ENCODE assay signal across 11 cellular contexts in genomic region chr5:181163487-181164075, GRCh38. TPM values are rescaled to one million over a fixed set of nuclear protein-coding genes. Genes with fewer than 3 reads are reported as not detected.
A peak's percentile ranks its signal among the peaks of the same experiment; 100 is the strongest.
DNase-seq lines count a peak whose midpoint lies in the region; ATAC-seq and TF ChIP-seq lines count a peak whose summit lies in the region.
"Had no signal": no experiment of that assay in that cellular context is flagged by ENCODE, and none has a peak within 500 bp of the region (broad histone marks: within the 10 kb centered on the region; RNA-seq: fewer than 3 reads in every experiment).

No MANE protein-coding gene starts in this region.

- H3K9me3 ChIP-seq in ES-I3 (ENCODE audit: control insufficient read depth, insufficient read depth, low read length) (no peaks in the 10 kb centered on the region), HUES6 (ENCODE audit: control insufficient read depth, insufficient read depth, low read depth, low read length) (no peaks in the 10 kb centered on the region), mesodermal cell (ENCODE audit: control insufficient read depth, low read length) (no peaks in the 10 kb centered on the region), left lung (no peaks in the 10 kb centered on the region)

- H3K9me3 Mint-ChIP-seq in activated T-helper 2 cell treated with anti-CD3 and anti-CD28 coated beads, Interferon-gamma antibody, Interleukin-2, Interleukin-4, amounts not matched to agents 10 μg/mL and 5 μg/mL and 100 μg/mL, durations not matched to agents 14 hours and 24 hours and 36 hours: no peaks in the 10 kb centered on the region

- WGBS in mesodermal cell (ENCODE audit: insufficient coverage in 2 of 2), 2 experiments: 25 to 26% methylated on average over 12 to 13 of the region's 16 CpGs

- no peak for TF ChIP-seq CTCF in left lung (IDR thresholded peaks at IDR 0.05)

- H3K4me1 Mint-ChIP-seq in activated T-helper 2 cell treated with anti-CD3 and anti-CD28 coated beads, Interferon-gamma antibody, Interleukin-2, Interleukin-4, amounts not matched to agents 10 μg/mL and 5 μg/mL and 100 μg/mL, durations not matched to agents 14 hours and 24 hours and 36 hours (ENCODE audit: low read depth): peaks cover 45% of the 10 kb centered on the region

- peak overlapping the region; percentile 70 for H3K4me3 Mint-ChIP-seq in activated T-helper 2 cell treated with anti-CD3 and anti-CD28 coated beads, Interferon-gamma antibody, Interleukin-2, Interleukin-4, amounts not matched to agents 10 μg/mL and 5 μg/mL and 100 μg/mL, durations not matched to agents 14 hours and 24 hours and 36 hours (ENCODE audit: low read depth)

- no peaks in the 10 kb centered on the region for H3K36me3 Mint-ChIP-seq in activated T-helper 2 cell treated with anti-CD3 and anti-CD28 coated beads, Interferon-gamma antibody, Interleukin-2, Interleukin-4, amounts not matched to agents 10 μg/mL and 5 μg/mL and 100 μg/mL, durations not matched to agents 14 hours and 24 hours and 36 hours (ENCODE audit: low read depth)

- H3K4me1 ChIP-seq in ES-I3 (ENCODE audit: insufficient read depth, low read length) (no peaks in the 10 kb centered on the region), HUES6 (ENCODE audit: control insufficient read depth, insufficient read depth, low read length) (peaks cover 19% of the 10 kb centered on the region), mesodermal cell (ENCODE audit: control insufficient read depth, insufficient read depth, low read length, poor library complexity, severe bottlenecking) (no peaks in the 10 kb centered on the region), left lung (peaks cover 0 to 6% of the 10 kb centered on the region in 2 donors)

- peaks cover 18% of the 10 kb centered on the region for H3K27me3 ChIP-seq in HUES6 (ENCODE audit: control insufficient read depth, insufficient read depth, low read length)
- H3K27me3 ChIP-seq in left lung: peaks cover 22 to 58% of the 10 kb centered on the region in 2 donors

- intact Hi-C loops in activated T-helper 2 cell treated with anti-CD3 and anti-CD28 coated beads, Interferon-gamma antibody, Interleukin-2, Interleukin-4, amounts not matched to agents 10 μg/mL and 5 μg/mL and 100 μg/mL, durations not matched to agents 14 hours and 24 hours and 36 hours (cut with micrococcal nuclease): loop anchor here (5.0 kb wide), 1 partner anchor 111 kb away; no protein-coding TSS in a partner anchor
- intact Hi-C loops in left lung (cut with DNase I): no loop called here

- no peaks in the 10 kb centered on the region for H3K36me3 ChIP-seq in ES-I3 (ENCODE audit: insufficient read depth, low read length)
- no peaks in the 10 kb centered on the region for H3K36me3 ChIP-seq in HUES6 (ENCODE audit: control insufficient read depth, insufficient read depth, low read length)
- H3K36me3 ChIP-seq in mesodermal cell (ENCODE audit: control insufficient read depth, insufficient read depth, low read length): no peaks in the 10 kb centered on the region
- H3K36me3 ChIP-seq in left lung: no peaks in the 10 kb centered on the region

- H3K27ac ChIP-seq in HUES6 (ENCODE audit: low read depth, low read length) (no peak overlapping the region), mesodermal cell (ENCODE audit: low read depth, low read length, severe bottlenecking) (no peak overlapping the region), left lung (no peak overlapping the region)

- peak overlapping the region; percentile 53; the same call in 1 of the 2 replicates for H3K9ac ChIP-seq in ES-I3 (ENCODE audit: low read depth, low read length)
- no peak overlapping the region for H3K9ac ChIP-seq in HUES6 (ENCODE audit: low read length)

- no peak for DNase-seq in activated T-helper 2 cell treated with anti-CD3 and anti-CD28 coated beads, Interferon-gamma antibody, Interleukin-2, Interleukin-4, amounts not matched to agents 10 μg/mL and 5 μg/mL and 100 μg/mL, durations not matched to agents 14 hours and 24 hours and 36 hours (ENCODE audit: low spot score)
- DNase-seq in left lung: no peak
- no peak for DNase-seq in SHP77 treated with DMSO at 0.1 percent for 48 hours (lab: John Stamatoyannopoulos, UW)
- DNase-seq: cerebellar nuclear complex, NCI-H345 had no signal

- ATAC-seq in HG03095 (IDR thresholded peaks at IDR 0.05; ENCODE audit: unreplicated experiment) (no peak), left lung (no peak), HG03457 (IDR thresholded peaks at IDR 0.05; ENCODE audit: unreplicated experiment) (no peak)
- ATAC-seq: sciatic nerve had no signal

- peak overlapping the region; percentile 94 for H3K27ac Mint-ChIP-seq in activated T-helper 2 cell treated with anti-CD3 and anti-CD28 coated beads, Interferon-gamma antibody, Interleukin-2, Interleukin-4, amounts not matched to agents 10 μg/mL and 5 μg/mL and 100 μg/mL, durations not matched to agents 14 hours and 24 hours and 36 hours

- H3K4me3 ChIP-seq in HUES6 (ENCODE audit: low read depth, low read length) (peak overlapping the region; percentile 71), mesodermal cell (ENCODE audit: extremely low read depth, insufficient read depth, low read length, poor library complexity, severe bottlenecking) (peak overlapping the region; percentile 22), left lung (no peak overlapping the region)

- H3K27me3 Mint-ChIP-seq in activated T-helper 2 cell treated with anti-CD3 and anti-CD28 coated beads, Interferon-gamma antibody, Interleukin-2, Interleukin-4, amounts not matched to agents 10 μg/mL and 5 μg/mL and 100 μg/mL, durations not matched to agents 14 hours and 24 hours and 36 hours (ENCODE audit: low read depth): peaks cover 11% of the 10 kb centered on the region

RNA-seq across cellular contexts. Expression of gene OR2V2, which starts 16.2 kb away (rescaled TPM):
- total RNA-seq in activated T-helper 2 cell treated with anti-CD3 and anti-CD28 coated beads, Interferon-gamma antibody, Interleukin-2, Interleukin-4, amounts not matched to agents 10 μg/mL and 5 μg/mL and 100 μg/mL, durations not matched to agents 14 hours and 24 hours and 36 hours: not detected in 2 replicates
- polyA plus RNA-seq in mesodermal cell (2013, experiment 1 of 2): not detected
- polyA plus RNA-seq in mesodermal cell (2013, experiment 2 of 2): not detected
- not detected for total RNA-seq in left lung
- total RNA-seq: sciatic nerve had no signal

RNA-seq across cellular contexts. Expression of gene OR2V1, which starts 32.6 kb away (rescaled TPM):
- not detected in 2 replicates for total RNA-seq in activated T-helper 2 cell treated with anti-CD3 and anti-CD28 coated beads, Interferon-gamma antibody, Interleukin-2, Interleukin-4, amounts not matched to agents 10 μg/mL and 5 μg/mL and 100 μg/mL, durations not matched to agents 14 hours and 24 hours and 36 hours
- polyA plus RNA-seq in mesodermal cell (2013, experiment 1 of 2): not detected
- polyA plus RNA-seq in mesodermal cell (2013, experiment 2 of 2): not detected
- total RNA-seq in left lung: not detected
- total RNA-seq: sciatic nerve had no signal

RNA-seq across cellular contexts. Expression of gene TRIM7, which starts 41.4 kb away (rescaled TPM):
- total RNA-seq in activated T-helper 2 cell treated with anti-CD3 and anti-CD28 coated beads, Interferon-gamma antibody, Interleukin-2, Interleukin-4, amounts not matched to agents 10 μg/mL and 5 μg/mL and 100 μg/mL, durations not matched to agents 14 hours and 24 hours and 36 hours: 3.9 and 4.8 TPM in 2 replicates
- polyA plus RNA-seq in mesodermal cell (2013, experiment 1 of 2): 0.37 TPM
- polyA plus RNA-seq in mesodermal cell (2013, experiment 2 of 2): not detected
- total RNA-seq in left lung: 1 to 10 TPM; 4.3 to 5.7 TPM

RNA-seq across cellular contexts. Expression of gene TRIM41, which starts 59.5 kb away (rescaled TPM):
- 32.2 and 33.0 TPM in 2 replicates for total RNA-seq in activated T-helper 2 cell treated with anti-CD3 and anti-CD28 coated beads, Interferon-gamma antibody, Interleukin-2, Interleukin-4, amounts not matched to agents 10 μg/mL and 5 μg/mL and 100 μg/mL, durations not matched to agents 14 hours and 24 hours and 36 hours
- 16.0 TPM for polyA plus RNA-seq in mesodermal cell (2013, experiment 1 of 2)
- polyA plus RNA-seq in mesodermal cell (2013, experiment 2 of 2): 16.1 TPM
- 10 to 100 TPM; 24.2 to 24.5 TPM for total RNA-seq in left lung

Comparison
In these comparisons a context has a peak if more than half of its experiments do, and no peak if none do; other contexts are left out.
1. H3K4me3 ChIP-seq: peak in HUES6 (single experiment) and mesodermal cell (single experiment); none in left lung (0 of 2).